In the genomic region with DNA sequence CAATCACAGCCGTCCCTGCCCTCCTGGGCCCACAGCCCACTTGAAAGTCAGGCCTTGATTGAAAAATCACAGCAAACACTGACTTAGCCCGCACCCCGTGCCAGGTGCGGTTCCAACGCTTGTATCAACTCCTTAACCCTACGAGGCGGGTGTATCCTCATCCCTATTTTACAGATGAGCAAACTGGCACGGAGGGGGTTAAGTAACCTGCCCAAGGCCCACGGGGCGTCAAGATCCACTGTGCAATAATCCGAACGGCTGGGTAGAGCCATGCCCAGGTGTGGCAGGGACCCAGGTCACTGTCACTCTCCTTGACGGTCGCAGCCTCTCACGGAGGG, we compare ENCODE assay signal across 9 cellular contexts. TPM values are rescaled to one million over a fixed set of nuclear protein-coding genes. Genes with fewer than 3 reads are reported as not detected.
A peak's percentile ranks its signal among the peaks of the same experiment; 100 is the strongest.
DNase-seq lines count a peak whose midpoint lies in the region; ATAC-seq and TF ChIP-seq lines count a peak whose summit lies in the region.
"Had no signal": no experiment of that assay in that cellular context is flagged by ENCODE, and none has a peak within 500 bp of the region (broad histone marks: within the 10 kb centered on the region; RNA-seq: fewer than 3 reads in every experiment).

No MANE protein-coding gene starts in this region.

- H3K4me1 ChIP-seq in RWPE2 (ENCODE audit: insufficient read depth, poor library complexity, severe bottlenecking) (no peaks in the 10 kb centered on the region), rectal smooth muscle tissue (ENCODE audit: control insufficient read depth, insufficient read depth, low read length) (no peaks in the 10 kb centered on the region)

- H3K27ac ChIP-seq in RWPE2 (ENCODE audit: poor library complexity, severe bottlenecking) (no peak overlapping the region), rectal smooth muscle tissue (ENCODE audit: low read depth, low read length) (no peak overlapping the region)
- H3K27ac ChIP-seq: 22Rv1 had no signal

- peaks cover 9% of the 10 kb centered on the region for H3K27me3 ChIP-seq in RWPE2 (ENCODE audit: insufficient read depth, poor library complexity, severe bottlenecking)
- H3K27me3 ChIP-seq in rectal smooth muscle tissue (ENCODE audit: control insufficient read depth, insufficient read depth, low read length): no peaks in the 10 kb centered on the region

- H3K9me3 ChIP-seq in RWPE2 (ENCODE audit: severe bottlenecking): no peaks in the 10 kb centered on the region

- TF ChIP-seq CTCF in RWPE2 (IDR thresholded peaks at IDR 0.05; ENCODE audit: poor library complexity, severe bottlenecking) (no peak), fibroblast of villous mesenchyme (IDR thresholded peaks at IDR 0.05; ENCODE audit: insufficient read depth, low read depth, low read length) (no peak)

- H3K4me3 ChIP-seq in RWPE2 (ENCODE audit: severe bottlenecking) (peak overlapping the region; percentile 47), fibroblast of villous mesenchyme (ENCODE audit: low read depth, low read length) (peak overlapping the region; percentile 60), rectal smooth muscle tissue (ENCODE audit: low read length) (peak overlapping the region; percentile 67)

- H3K9ac ChIP-seq in rectal smooth muscle tissue (ENCODE audit: low read length): no peak overlapping the region

- H3K36me3 ChIP-seq in RWPE2 (ENCODE audit: low read depth): 0 out of 2 replicates have a peak, but pooled peaks cover 5% of the 10 kb centered on the region
- peaks cover 5% of the 10 kb centered on the region for H3K36me3 ChIP-seq in rectal smooth muscle tissue (ENCODE audit: control insufficient read depth, insufficient read depth, low read length)

- DNase-seq in DMS153 treated with DMSO at 0.1 percent for 48 hours (lab: John Stamatoyannopoulos, UW; ENCODE audit: unreplicated experiment): peak; percentile 13
- no peak for DNase-seq in DMS153 (lab: John Stamatoyannopoulos, UW)
- DNase-seq in RWPE2 (ENCODE audit: low spot score): no peak
- no peak for DNase-seq in fibroblast of villous mesenchyme (ENCODE audit: low read depth)
- no peak for DNase-seq in stimulated activated naive CD4-positive, alpha-beta T cell treated with Interleukin-2 at 50 U/mL for 16 hours (lab: John Stamatoyannopoulos, UW)
- DNase-seq in MV-4-11 (lab: John Stamatoyannopoulos, UW): no peak

- ATAC-seq in RWPE2 (ENCODE audit: low read depth) (no peak), HG03095 (IDR thresholded peaks at IDR 0.05; ENCODE audit: unreplicated experiment) (no peak)

RNA-seq across cellular contexts. Expression of a gene that starts 0.6 kb away (rescaled TPM):
- total RNA-seq in fibroblast of villous mesenchyme: 0.43 and 0.64 TPM in 2 replicates

RNA-seq across cellular contexts. Expression of a gene that starts 50.5 kb away (rescaled TPM):
- 22.5 and 28.0 TPM in 2 replicates for total RNA-seq in fibroblast of villous mesenchyme
